1 cellular context compared by ENCODE assay signal in genomic region chr17:59766486-59766885, GRCh38.
TF ChIP-seq lines count a peak whose summit lies in the region.

No MANE protein-coding gene starts in this region.

TF ChIP-seq in A549, 52 proteins besides CTCF, POLR2A, EP300 and RAD21 (continued from another document):
- TF ChIP-seq REST (IDR thresholded peaks at IDR 0.05) (no peak), ESRRA (IDR thresholded peaks at IDR 0.05; ENCODE audit: borderline replicate concordance, low read length) (no peak), KDM1A (IDR thresholded peaks at IDR 0.05; ENCODE audit: low read depth) (no peak), MYC (IDR thresholded peaks at IDR 0.05; ENCODE audit: borderline replicate concordance, low read length) (no peak), ELK1 (IDR thresholded peaks at IDR 0.05; ENCODE audit: low read depth, low read length) (no peak), EHF (CRISPR knock-in tag; IDR thresholded peaks at IDR 0.05) (no peak), BCL3 (IDR thresholded peaks at IDR 0.05) (no peak), CBX8 (IDR thresholded peaks at IDR 0.05) (no peak), POLR2AphosphoS2 (conservative IDR thresholded peaks at IDR 0.05; ENCODE audit: low read length) (no peak), MAFK (IDR thresholded peaks at IDR 0.05; ENCODE audit: partially characterized antibody) (no peak), TFCP2L1 (CRISPR knock-in tag; IDR thresholded peaks at IDR 0.05) (no peak), ZSCAN20 (CRISPR knock-in tag; IDR thresholded peaks at IDR 0.05) (no peak), MAZ (IDR thresholded peaks at IDR 0.05; ENCODE audit: borderline replicate concordance, low read depth, low read length) (no peak), FOSB (CRISPR knock-in tag; IDR thresholded peaks at IDR 0.05) (no peak), PBX3 (IDR thresholded peaks at IDR 0.05) (no peak), RNF2 (IDR thresholded peaks at IDR 0.05; ENCODE audit: borderline replicate concordance, low read depth) (no peak)
